Comparison of ENCODE assay signal across 1 cellular context in genomic region chr2:9753276-9753600, GRCh38.
TF ChIP-seq lines count a peak whose summit lies in the region.

No MANE protein-coding gene starts in this region.

TF ChIP-seq in K562, 482 proteins besides CTCF, POLR2A, EP300 and RAD21 (continued from another document):
- TF ChIP-seq MITF (IDR thresholded peaks at IDR 0.05) (0 out of 2 replicates have a peak, but pooled peaks have one; percentile 49), NR0B1 (IDR thresholded peaks at IDR 0.05; ENCODE audit: partially characterized antibody) (no peak), POU5F1 (IDR thresholded peaks at IDR 0.05; ENCODE audit: borderline replicate concordance, low read depth, low read length, partially characterized antibody) (no peak), HINFP (tag; conservative IDR thresholded peaks at IDR 0.05; ENCODE audit: low read depth) (no peak), ZNF121 (CRISPR knock-in tag; conservative IDR thresholded peaks at IDR 0.05) (no peak), RBFOX2 (IDR thresholded peaks at IDR 0.05; ENCODE audit: low read depth, low read length) (no peak)
